Comparison of ENCODE assay signal across 16 cellular contexts in the genomic region with DNA sequence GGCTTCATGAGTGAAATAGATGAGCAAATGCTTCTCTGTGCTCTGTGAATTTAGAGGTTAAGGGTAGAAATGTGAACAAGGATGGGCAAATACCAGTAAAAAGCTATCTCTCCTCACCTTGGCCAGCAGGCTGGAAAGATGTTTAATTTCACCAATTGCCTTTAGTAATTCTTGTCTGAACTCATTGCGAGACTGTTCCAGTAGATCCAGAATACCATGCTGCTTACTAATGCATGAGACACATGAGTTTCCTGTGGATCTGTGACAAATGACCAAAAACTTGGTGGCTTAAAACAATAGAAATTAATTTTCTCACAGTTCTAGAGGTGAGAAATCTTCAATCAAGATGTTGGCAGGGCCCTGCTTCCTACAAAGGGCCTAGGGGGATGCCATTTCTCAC.
"Had no signal": no experiment of that assay in that cellular context is flagged by ENCODE, and none has a peak within 500 bp of the region (broad histone marks: within the 10 kb centered on the region; RNA-seq: fewer than 3 reads in every experiment).

No MANE protein-coding gene starts in this region.

- H3K36me3 Mint-ChIP-seq: activated CD8-positive, alpha-beta memory T cell treated with anti-CD3 and anti-CD28 coated beads, Interleukin-2, amount 10 ng/mL, durations not matched to agents 7 days and 5 days; activated naive CD4-positive, alpha-beta T cell treated with anti-CD3 and anti-CD28 coated beads, Interleukin-2, amount 10 ng/mL, durations not matched to agents 7 days and 5 days; natural killer cell treated with Interleukin-12 subunit alpha and Interleukin-12 subunit beta and Interleukin-15 and Interleukin-18, amount 100 ng/mL, for 72 hours had no signal

- H3K4me3 ChIP-seq: cardiac muscle cell had no signal

- H3K27ac ChIP-seq: cardiac muscle cell, VCaP had no signal

- ATAC-seq: activated CD8-positive, alpha-beta memory T cell treated with anti-CD3 and anti-CD28 coated beads, Interleukin-2, amount 10 ng/mL, durations not matched to agents 7 days and 5 days; natural killer cell treated with Interleukin-12 subunit alpha and Interleukin-12 subunit beta and Interleukin-15 and Interleukin-18, amount 100 ng/mL, for 72 hours; right cardiac atrium; stimulated activated naive CD8-positive, alpha-beta T cell treated with anti-CD3 and anti-CD28 coated beads, Interleukin-15, Interleukin-2, amounts not matched to agents 100 U/mL and 50 U/mL, for 24 hours had no signal

- H3K36me3 ChIP-seq: cardiac muscle cell had no signal

- H3K9me3 Mint-ChIP-seq: endodermal cell had no signal

- H3K27ac Mint-ChIP-seq: activated CD8-positive, alpha-beta memory T cell treated with anti-CD3 and anti-CD28 coated beads, Interleukin-2, amount 10 ng/mL, durations not matched to agents 7 days and 5 days; activated naive CD4-positive, alpha-beta T cell treated with anti-CD3 and anti-CD28 coated beads, Interleukin-2, amount 10 ng/mL, durations not matched to agents 7 days and 5 days; activated T-cell treated with anti-CD3 and anti-CD28 coated beads, Interleukin-2, amount 50 U/mL, for 24 hours; endodermal cell; natural killer cell treated with Interleukin-12 subunit alpha and Interleukin-12 subunit beta and Interleukin-15 and Interleukin-18, amount 100 ng/mL, for 72 hours had no signal

- H3K4me3 Mint-ChIP-seq: activated CD8-positive, alpha-beta memory T cell treated with anti-CD3 and anti-CD28 coated beads, Interleukin-2, amount 10 ng/mL, durations not matched to agents 7 days and 5 days; activated naive CD4-positive, alpha-beta T cell treated with anti-CD3 and anti-CD28 coated beads, Interleukin-2, amount 10 ng/mL, durations not matched to agents 7 days and 5 days; activated T-cell treated with anti-CD3 and anti-CD28 coated beads, Interleukin-2, amount 50 U/mL, for 24 hours; endodermal cell; natural killer cell treated with Interleukin-12 subunit alpha and Interleukin-12 subunit beta and Interleukin-15 and Interleukin-18, amount 100 ng/mL, for 72 hours had no signal

- DNase-seq: activated CD4-positive, alpha-beta T cell treated with anti-CD3 and anti-CD28 coated beads, Interleukin-2, amount 50 U/mL, for 48 hours; activated CD8-positive, alpha-beta memory T cell treated with anti-CD3 and anti-CD28 coated beads, Interleukin-2, amount 10 ng/mL, durations not matched to agents 7 days and 5 days; activated naive CD4-positive, alpha-beta T cell treated with anti-CD3 and anti-CD28 coated beads, Interleukin-2, amount 10 ng/mL, durations not matched to agents 7 days and 5 days; activated T-cell treated with anti-CD3 and anti-CD28 coated beads, Interleukin-2, amount 50 U/mL, for 24 hours; endodermal cell; hippocampal formation; kidney glomerular epithelial cell; right cardiac atrium; small intestine; stimulated activated CD4-positive, alpha-beta T cell treated with anti-CD3 and anti-CD28 coated beads, Interleukin-4, amount 100 ng/mL, for 4 hours; stimulated activated CD8-positive, alpha-beta memory T cell treated with anti-CD3 and anti-CD28 coated beads, Interleukin-4, amount 100 ng/mL, for 48 hours; stimulated activated naive CD8-positive, alpha-beta T cell treated with anti-CD3 and anti-CD28 coated beads, Interleukin-15, Interleukin-2, amounts not matched to agents 100 U/mL and 50 U/mL, for 24 hours; T1000 had no signal
